16 cellular contexts compared by ENCODE assay signal in the genomic region with DNA sequence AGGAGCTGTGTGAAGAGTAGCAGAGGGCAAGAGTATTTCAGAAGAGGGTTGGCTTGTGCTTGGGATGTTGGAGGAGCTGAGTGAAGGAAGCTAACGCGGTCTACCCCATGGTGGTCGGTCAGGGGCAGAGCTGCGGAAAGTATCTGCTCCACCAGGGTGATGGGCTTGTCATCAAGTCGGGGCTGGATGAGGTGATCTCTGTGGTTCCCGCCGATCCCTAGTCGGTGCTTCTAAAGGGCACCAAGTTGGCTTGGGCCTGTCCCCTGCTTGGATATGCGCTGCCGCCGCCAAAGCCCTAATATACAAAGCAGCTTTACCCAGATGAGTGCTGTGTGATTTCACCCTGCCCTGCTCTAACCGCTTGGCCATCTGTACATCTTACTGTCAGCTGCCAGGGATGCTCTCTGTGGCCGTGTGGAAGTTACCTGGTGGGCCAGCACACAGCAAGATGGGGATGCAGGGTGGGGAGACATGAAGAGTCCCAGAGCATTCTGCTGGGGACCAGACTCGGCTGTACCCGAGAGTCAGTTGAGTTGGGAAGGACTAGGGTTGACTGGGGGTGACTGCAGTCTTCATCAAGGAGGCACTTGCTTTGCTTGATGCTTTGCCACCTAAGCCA.
DNase-seq lines count a peak whose midpoint lies in the region; ATAC-seq lines count a peak whose summit lies in the region.
"Had no signal": no experiment of that assay in that cellular context is flagged by ENCODE, and none has a peak within 500 bp of the region (broad histone marks: within the 10 kb centered on the region; RNA-seq: fewer than 3 reads in every experiment).

No MANE protein-coding gene starts in this region.

- no peaks in the 10 kb centered on the region for H3K9me3 Mint-ChIP-seq in activated naive CD8-positive, alpha-beta T cell treated with anti-CD3 and anti-CD28 coated beads, Interleukin-2, amount 50 U/mL, for 24 hours
- no peaks in the 10 kb centered on the region for H3K9me3 Mint-ChIP-seq in natural killer cell treated with Interleukin-12 subunit alpha and Interleukin-12 subunit beta and Interleukin-15 and Interleukin-18, amount 100 ng/mL, for 72 hours
- H3K9me3 Mint-ChIP-seq: neural crest cell had no signal

- ATAC-seq in GM18907 (IDR thresholded peaks at IDR 0.05; ENCODE audit: unreplicated experiment) (peak; percentile 19), GM19351 (IDR thresholded peaks at IDR 0.05; ENCODE audit: unreplicated experiment) (peak; percentile 20), GM21786 (IDR thresholded peaks at IDR 0.05; ENCODE audit: unreplicated experiment) (no peak)
- ATAC-seq in activated naive CD8-positive, alpha-beta T cell treated with anti-CD3 and anti-CD28 coated beads, Interleukin-2, amount 50 U/mL, for 24 hours = peak; percentile 29
- no peak for ATAC-seq in natural killer cell treated with Interleukin-12 subunit alpha and Interleukin-12 subunit beta and Interleukin-15 and Interleukin-18, amount 100 ng/mL, for 72 hours
- ATAC-seq: gastroesophageal sphincter had no signal

- H3K4me3 Mint-ChIP-seq in activated naive CD8-positive, alpha-beta T cell treated with anti-CD3 and anti-CD28 coated beads, Interleukin-2, amount 50 U/mL, for 24 hours = no peak overlapping the region
- peak overlapping the region; percentile 63 for H3K4me3 Mint-ChIP-seq in natural killer cell treated with Interleukin-12 subunit alpha and Interleukin-12 subunit beta and Interleukin-15 and Interleukin-18, amount 100 ng/mL, for 72 hours
- H3K4me3 Mint-ChIP-seq: neural crest cell had no signal

- H3K27ac Mint-ChIP-seq in activated naive CD8-positive, alpha-beta T cell treated with anti-CD3 and anti-CD28 coated beads, Interleukin-2, amount 50 U/mL, for 24 hours = peak overlapping the region; percentile 35
- H3K27ac Mint-ChIP-seq in natural killer cell treated with Interleukin-12 subunit alpha and Interleukin-12 subunit beta and Interleukin-15 and Interleukin-18, amount 100 ng/mL, for 72 hours = peak overlapping the region; percentile 82 to 86

- H3K27me3 Mint-ChIP-seq in activated naive CD8-positive, alpha-beta T cell treated with anti-CD3 and anti-CD28 coated beads, Interleukin-2, amount 50 U/mL, for 24 hours = no peaks in the 10 kb centered on the region
- no peaks in the 10 kb centered on the region for H3K27me3 Mint-ChIP-seq in natural killer cell treated with Interleukin-12 subunit alpha and Interleukin-12 subunit beta and Interleukin-15 and Interleukin-18, amount 100 ng/mL, for 72 hours

- H3K4me1 Mint-ChIP-seq in activated naive CD8-positive, alpha-beta T cell treated with anti-CD3 and anti-CD28 coated beads, Interleukin-2, amount 50 U/mL, for 24 hours = peaks cover 59% of the 10 kb centered on the region
- H3K4me1 Mint-ChIP-seq in natural killer cell treated with Interleukin-12 subunit alpha and Interleukin-12 subunit beta and Interleukin-15 and Interleukin-18, amount 100 ng/mL, for 72 hours (ENCODE audit: low read depth in 2 of 2) = peaks cover 74 to 84% of the 10 kb centered on the region in 2 donors

- peaks cover 52% of the 10 kb centered on the region for H3K36me3 Mint-ChIP-seq in activated naive CD8-positive, alpha-beta T cell treated with anti-CD3 and anti-CD28 coated beads, Interleukin-2, amount 50 U/mL, for 24 hours (ENCODE audit: low read depth)
- H3K36me3 Mint-ChIP-seq in natural killer cell treated with Interleukin-12 subunit alpha and Interleukin-12 subunit beta and Interleukin-15 and Interleukin-18, amount 100 ng/mL, for 72 hours = peaks cover 30% of the 10 kb centered on the region

- DNase-seq in activated naive CD8-positive, alpha-beta T cell treated with anti-CD3 and anti-CD28 coated beads, Interleukin-2, amount 50 U/mL, for 24 hours = no peak
- no peak for DNase-seq in natural killer cell treated with Interleukin-12 subunit alpha and Interleukin-12 subunit beta and Interleukin-15 and Interleukin-18, amount 100 ng/mL, for 72 hours (ENCODE audit: low spot score)
- no peak for DNase-seq in activated T-cell treated with anti-CD3 and anti-CD28 coated beads, Interleukin-2, amount 50 U/mL, for 1 hour
- no peak for DNase-seq in NCI-H748 (lab: John Stamatoyannopoulos, UW; ENCODE audit: unreplicated experiment)
- no peak for DNase-seq in NCI-H524 (lab: John Stamatoyannopoulos, UW)
- DNase-seq: BE2C; DMS79 treated with DMSO at 0.1 percent for 48 hours; Karpas-422; NCI-H1417 treated with DMSO at 0.1 percent for 48 hours; NK-92 treated with Interleukin-12 subunit alpha and Interleukin-12 subunit beta, amount 100 ng/mL, for 24 hours; T-helper 2 cell had no signal

Comparison
In these comparisons a context has a peak if more than half of its experiments do, and no peak if none do; other contexts are left out.
1. ATAC-seq: peak in GM18907 (single experiment), GM19351 (single experiment) and activated naive CD8-positive, alpha-beta T cell treated with anti-CD3 and anti-CD28 coated beads, Interleukin-2, amount 50 U/mL, for 24 hours (single experiment); none in natural killer cell treated with Interleukin-12 subunit alpha and Interleukin-12 subunit beta and Interleukin-15 and Interleukin-18, amount 100 ng/mL, for 72 hours (0 of 2) and GM21786 (single experiment).